Comparison of ENCODE assay signal across 17 cellular contexts in genomic region chr6:31645325-31645724, GRCh38. TPM values are rescaled to one million over a fixed set of nuclear protein-coding genes. Genes with fewer than 3 reads are reported as not detected.
"Had no signal": no experiment of that assay in that cellular context is flagged by ENCODE, and none has a peak within 500 bp of the region (broad histone marks: within the 10 kb centered on the region; RNA-seq: fewer than 3 reads in every experiment).

No MANE protein-coding gene starts in this region.

- H3K4me1 ChIP-seq: thyroid gland had no signal

- H3K27ac ChIP-seq: epithelial cell of prostate, gastrocnemius medialis, left lung, thyroid gland, vagina, WERI-Rb-1 had no signal

- H3K9me3 Mint-ChIP-seq: activated T-cell treated with anti-CD3 and anti-CD28 coated beads, Interleukin-2, amount 50 U/mL, for 72 hours had no signal

- FAIRE-seq: keratinocyte had no signal

- ATAC-seq: activated T-cell treated with anti-CD3 and anti-CD28 coated beads, Interleukin-2, amount 50 U/mL, for 72 hours; gastrocnemius medialis; left lung had no signal

- H3K4me3 Mint-ChIP-seq: activated T-cell treated with anti-CD3 and anti-CD28 coated beads, Interleukin-2, amount 50 U/mL, for 72 hours had no signal

- H3K4me3 ChIP-seq: gastrocnemius medialis, left lung, thyroid gland, vagina had no signal

- H3K9me3 ChIP-seq: gastrocnemius medialis, left lung, thyroid gland, vagina had no signal

- DNase-seq: activated CD4-positive, alpha-beta T cell treated with anti-CD3 and anti-CD28 coated beads for 4 hours; activated naive CD4-positive, alpha-beta T cell; activated T-cell treated with anti-CD3 and anti-CD28 coated beads, Interleukin-2, amount 50 U/mL, for 72 hours; caudate nucleus; cortex of kidney; effector CD8-positive, alpha-beta T cell; gastrocnemius medialis; left lung; retina; stimulated activated CD4-positive, alpha-beta T cell treated with anti-CD3 and anti-CD28 coated beads, Interleukin-4, amount 100 ng/mL, for 1 hour; stimulated activated CD8-positive, alpha-beta memory T cell treated with anti-CD3 and anti-CD28 coated beads, Interleukin-4, amount 100 ng/mL, for 48 hours; SW 1271; thyroid gland; WERI-Rb-1 had no signal

- H3K27me3 ChIP-seq: gastrocnemius medialis, left lung, thyroid gland, vagina had no signal

- H3K27ac Mint-ChIP-seq: activated T-cell treated with anti-CD3 and anti-CD28 coated beads, Interleukin-2, amount 50 U/mL, for 72 hours had no signal

RNA-seq across cellular contexts. Expression of gene APOM, which starts 10.4 kb away (rescaled TPM):
- total RNA-seq: vagina had no signal
